In the genomic region with DNA sequence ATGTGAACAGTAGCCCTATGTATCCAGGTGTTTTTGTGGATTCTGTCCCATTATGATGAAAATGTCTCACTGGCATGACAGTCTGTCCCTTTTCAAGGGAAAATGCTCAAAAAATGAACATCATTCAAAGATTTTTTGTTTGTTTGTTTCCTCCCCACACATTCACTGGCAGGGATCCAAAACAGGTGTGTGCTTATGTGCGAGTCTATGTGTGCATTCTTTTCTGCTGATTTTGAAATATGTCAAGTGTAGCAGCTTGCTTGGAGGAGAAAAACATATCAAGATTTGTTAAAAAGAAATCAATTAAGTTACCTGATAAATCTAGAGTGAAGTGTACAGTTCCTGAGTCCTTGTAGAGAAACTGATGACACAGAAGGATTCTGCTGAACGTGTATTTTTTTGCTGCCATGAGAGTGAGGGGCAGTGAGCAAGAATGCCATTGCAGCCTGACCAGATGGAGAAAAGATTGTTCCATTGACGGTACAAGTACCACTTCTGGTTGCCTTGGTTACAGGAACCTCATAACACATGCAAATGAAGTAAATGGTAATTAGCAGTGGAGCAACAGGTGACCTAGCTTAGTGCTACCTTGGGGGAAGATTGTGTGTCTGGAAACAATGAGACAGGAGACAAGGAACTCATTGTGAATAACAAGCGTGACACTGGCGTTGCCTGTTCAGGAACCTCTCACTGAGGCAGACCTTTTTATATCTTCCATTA, we compare ENCODE assay signal across 17 cellular contexts.
"Had no signal": no experiment of that assay in that cellular context is flagged by ENCODE, and none has a peak within 500 bp of the region (broad histone marks: within the 10 kb centered on the region; RNA-seq: fewer than 3 reads in every experiment).

No MANE protein-coding gene starts in this region.

- H3K27me3 ChIP-seq: cardiac muscle cell, right atrium auricular region, transverse colon had no signal

- H3K4me1 ChIP-seq: right atrium auricular region had no signal

- ATAC-seq: activated T-helper 17 cell treated with anti-CD3 and anti-CD28 coated beads, Interleukin-2, amount 50 U/mL, for 72 hours; T-cell had no signal

- H3K36me3 ChIP-seq: cardiac muscle cell, right atrium auricular region, transverse colon had no signal

- H3K4me3 ChIP-seq: cardiac muscle cell, right atrium auricular region, skin epidermis, transverse colon had no signal

- H3K27ac ChIP-seq: cardiac muscle cell, right atrium auricular region, transverse colon, VCaP had no signal

- H3K9me3 ChIP-seq: right atrium auricular region, transverse colon had no signal

- DNase-seq: activated CD4-positive, alpha-beta T cell treated with anti-CD3 and anti-CD28 coated beads for 1 hour; activated CD4-positive, alpha-beta T cell treated with anti-CD3 and anti-CD28 coated beads, Interleukin-2, amount 50 U/mL, for 4 hours; activated naive CD4-positive, alpha-beta T cell treated with anti-CD3 and anti-CD28 coated beads, Interleukin-2, amount 10 ng/mL, durations not matched to agents 7 days and 5 days; endodermal cell; nephron progenitor cell; occipital lobe; stimulated activated CD4-positive, alpha-beta T cell treated with anti-CD3 and anti-CD28 coated beads, Interleukin-15, amount 100 ng/mL, for 24 hours; stimulated activated CD4-positive, alpha-beta T cell treated with anti-CD3 and anti-CD28 coated beads, Interleukin-4, amount 100 ng/mL, for 24 hours; stimulated activated naive CD4-positive, alpha-beta T cell treated with Interleukin-2 at 50 U/mL for 16 hours; substantia nigra; T-cell; transverse colon had no signal
